1 cellular context compared by ENCODE assay signal in the genomic region with DNA sequence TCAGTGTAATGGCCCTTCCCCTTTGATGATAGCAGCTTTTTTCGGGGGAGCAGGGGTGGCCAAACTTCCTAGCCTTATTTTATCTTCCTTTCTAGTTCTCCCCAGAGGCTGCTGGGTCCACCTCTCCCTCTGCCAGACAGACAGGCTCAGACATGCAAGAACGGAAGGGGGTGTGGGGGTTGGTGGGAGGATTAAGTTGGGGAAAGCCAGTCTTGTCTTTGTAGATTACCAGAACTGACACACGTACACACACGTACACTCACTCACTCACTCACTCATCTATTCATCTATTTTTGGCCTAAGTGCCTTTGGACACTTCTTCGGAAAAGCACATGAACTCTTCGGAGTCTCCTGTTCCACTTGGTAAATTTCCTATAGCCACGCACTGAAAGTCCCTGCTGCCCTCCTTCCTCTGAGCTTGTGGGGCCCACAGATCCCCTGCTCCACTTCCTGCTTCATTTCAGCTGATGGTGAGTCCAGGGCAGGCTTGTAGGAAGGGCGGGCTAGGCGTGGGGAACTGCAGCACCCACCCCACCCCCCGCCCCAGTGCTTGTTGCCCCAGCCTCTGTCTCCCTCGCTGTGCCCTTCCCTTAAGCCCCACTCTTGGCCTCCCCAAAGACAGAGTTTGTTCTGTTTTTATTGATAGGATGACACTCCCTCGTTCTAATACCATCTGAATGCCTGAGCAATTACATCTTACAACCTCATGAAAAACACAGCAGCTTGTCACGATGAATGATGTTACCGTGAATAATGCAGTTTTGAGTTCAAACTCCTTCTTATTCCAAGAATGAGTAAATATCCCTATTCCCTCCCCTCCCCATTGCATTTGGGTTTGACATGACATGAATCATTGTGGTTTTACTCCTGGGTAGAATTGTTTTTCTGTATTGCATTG.
A peak's percentile ranks its signal among the peaks of the same experiment; 100 is the strongest.
TF ChIP-seq lines count a peak whose summit lies in the region.

No MANE protein-coding gene starts in this region.

TF ChIP-seq in K562, 482 proteins besides CTCF, POLR2A, EP300 and RAD21 (continued from another document and continues in another):
- no peak for TF ChIP-seq ZBTB49 (CRISPR knock-in tag; IDR thresholded peaks at IDR 0.05; ENCODE audit: borderline replicate concordance)
- TF ChIP-seq, protein P1, sequence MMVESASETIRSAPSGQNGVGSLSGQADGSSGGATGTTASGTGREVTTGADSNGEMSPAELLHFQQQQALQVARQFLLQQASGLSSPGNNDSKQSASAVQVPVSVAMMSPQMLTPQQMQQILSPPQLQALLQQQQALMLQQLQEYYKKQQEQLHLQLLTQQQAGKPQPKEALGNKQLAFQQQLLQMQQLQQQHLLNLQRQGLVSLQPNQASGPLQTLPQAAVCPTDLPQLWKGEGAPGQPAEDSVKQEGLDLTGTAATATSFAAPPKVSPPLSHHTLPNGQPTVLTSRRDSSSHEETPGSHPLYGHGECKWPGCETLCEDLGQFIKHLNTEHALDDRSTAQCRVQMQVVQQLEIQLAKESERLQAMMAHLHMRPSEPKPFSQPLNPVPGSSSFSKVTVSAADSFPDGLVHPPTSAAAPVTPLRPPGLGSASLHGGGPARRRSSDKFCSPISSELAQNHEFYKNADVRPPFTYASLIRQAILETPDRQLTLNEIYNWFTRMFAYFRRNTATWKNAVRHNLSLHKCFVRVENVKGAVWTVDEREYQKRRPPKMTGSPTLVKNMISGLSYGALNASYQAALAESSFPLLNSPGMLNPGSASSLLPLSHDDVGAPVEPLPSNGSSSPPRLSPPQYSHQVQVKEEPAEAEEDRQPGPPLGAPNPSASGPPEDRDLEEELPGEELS (CRISPR knock-in tag; IDR thresholded peaks at IDR 0.05; ENCODE audit: borderline replicate concordance), result no peak
- TF ChIP-seq PYGO2 (tag; IDR thresholded peaks at IDR 0.05), result 0 out of 2 replicates have a peak, but pooled peaks have one; percentile 12
- TF ChIP-seq, protein P2, sequence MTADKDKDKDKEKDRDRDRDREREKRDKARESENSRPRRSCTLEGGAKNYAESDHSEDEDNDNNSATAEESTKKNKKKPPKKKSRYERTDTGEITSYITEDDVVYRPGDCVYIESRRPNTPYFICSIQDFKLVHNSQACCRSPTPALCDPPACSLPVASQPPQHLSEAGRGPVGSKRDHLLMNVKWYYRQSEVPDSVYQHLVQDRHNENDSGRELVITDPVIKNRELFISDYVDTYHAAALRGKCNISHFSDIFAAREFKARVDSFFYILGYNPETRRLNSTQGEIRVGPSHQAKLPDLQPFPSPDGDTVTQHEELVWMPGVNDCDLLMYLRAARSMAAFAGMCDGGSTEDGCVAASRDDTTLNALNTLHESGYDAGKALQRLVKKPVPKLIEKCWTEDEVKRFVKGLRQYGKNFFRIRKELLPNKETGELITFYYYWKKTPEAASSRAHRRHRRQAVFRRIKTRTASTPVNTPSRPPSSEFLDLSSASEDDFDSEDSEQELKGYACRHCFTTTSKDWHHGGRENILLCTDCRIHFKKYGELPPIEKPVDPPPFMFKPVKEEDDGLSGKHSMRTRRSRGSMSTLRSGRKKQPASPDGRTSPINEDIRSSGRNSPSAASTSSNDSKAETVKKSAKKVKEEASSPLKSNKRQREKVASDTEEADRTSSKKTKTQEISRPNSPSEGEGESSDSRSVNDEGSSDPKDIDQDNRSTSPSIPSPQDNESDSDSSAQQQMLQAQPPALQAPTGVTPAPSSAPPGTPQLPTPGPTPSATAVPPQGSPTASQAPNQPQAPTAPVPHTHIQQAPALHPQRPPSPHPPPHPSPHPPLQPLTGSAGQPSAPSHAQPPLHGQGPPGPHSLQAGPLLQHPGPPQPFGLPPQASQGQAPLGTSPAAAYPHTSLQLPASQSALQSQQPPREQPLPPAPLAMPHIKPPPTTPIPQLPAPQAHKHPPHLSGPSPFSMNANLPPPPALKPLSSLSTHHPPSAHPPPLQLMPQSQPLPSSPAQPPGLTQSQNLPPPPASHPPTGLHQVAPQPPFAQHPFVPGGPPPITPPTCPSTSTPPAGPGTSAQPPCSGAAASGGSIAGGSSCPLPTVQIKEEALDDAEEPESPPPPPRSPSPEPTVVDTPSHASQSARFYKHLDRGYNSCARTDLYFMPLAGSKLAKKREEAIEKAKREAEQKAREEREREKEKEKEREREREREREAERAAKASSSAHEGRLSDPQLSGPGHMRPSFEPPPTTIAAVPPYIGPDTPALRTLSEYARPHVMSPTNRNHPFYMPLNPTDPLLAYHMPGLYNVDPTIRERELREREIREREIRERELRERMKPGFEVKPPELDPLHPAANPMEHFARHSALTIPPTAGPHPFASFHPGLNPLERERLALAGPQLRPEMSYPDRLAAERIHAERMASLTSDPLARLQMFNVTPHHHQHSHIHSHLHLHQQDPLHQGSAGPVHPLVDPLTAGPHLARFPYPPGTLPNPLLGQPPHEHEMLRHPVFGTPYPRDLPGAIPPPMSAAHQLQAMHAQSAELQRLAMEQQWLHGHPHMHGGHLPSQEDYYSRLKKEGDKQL (CRISPR knock-in tag; IDR thresholded peaks at IDR 0.05; ENCODE audit: borderline replicate concordance), result no peak
- no peak for TF ChIP-seq ZNF384 (IDR thresholded peaks at IDR 0.05; ENCODE audit: low read depth, low read length)
- TF ChIP-seq EP400 (IDR thresholded peaks at IDR 0.05), result 0 out of 2 replicates have a peak, but pooled peaks have one; percentile 57
- TF ChIP-seq PPARD (CRISPR knock-in tag; IDR thresholded peaks at IDR 0.05), result no peak
- no peak for TF ChIP-seq ZFPM2 (CRISPR knock-in tag; IDR thresholded peaks at IDR 0.05)
- peak; percentile 59 for TF ChIP-seq ZNF766 (CRISPR knock-in tag; conservative IDR thresholded peaks at IDR 0.05)
- peak; percentile 71; the same call in 1 of the 2 replicates for TF ChIP-seq BACH1 (tag; IDR thresholded peaks at IDR 0.05)
- peak; percentile 90; the same call in 1 of the 2 replicates for TF ChIP-seq MEF2A (IDR thresholded peaks at IDR 0.05; ENCODE audit: control insufficient read depth, low read depth, low read length)
- TF ChIP-seq PKNOX1 (IDR thresholded peaks at IDR 0.05), result peak; percentile 90
- TF ChIP-seq, protein P3, sequence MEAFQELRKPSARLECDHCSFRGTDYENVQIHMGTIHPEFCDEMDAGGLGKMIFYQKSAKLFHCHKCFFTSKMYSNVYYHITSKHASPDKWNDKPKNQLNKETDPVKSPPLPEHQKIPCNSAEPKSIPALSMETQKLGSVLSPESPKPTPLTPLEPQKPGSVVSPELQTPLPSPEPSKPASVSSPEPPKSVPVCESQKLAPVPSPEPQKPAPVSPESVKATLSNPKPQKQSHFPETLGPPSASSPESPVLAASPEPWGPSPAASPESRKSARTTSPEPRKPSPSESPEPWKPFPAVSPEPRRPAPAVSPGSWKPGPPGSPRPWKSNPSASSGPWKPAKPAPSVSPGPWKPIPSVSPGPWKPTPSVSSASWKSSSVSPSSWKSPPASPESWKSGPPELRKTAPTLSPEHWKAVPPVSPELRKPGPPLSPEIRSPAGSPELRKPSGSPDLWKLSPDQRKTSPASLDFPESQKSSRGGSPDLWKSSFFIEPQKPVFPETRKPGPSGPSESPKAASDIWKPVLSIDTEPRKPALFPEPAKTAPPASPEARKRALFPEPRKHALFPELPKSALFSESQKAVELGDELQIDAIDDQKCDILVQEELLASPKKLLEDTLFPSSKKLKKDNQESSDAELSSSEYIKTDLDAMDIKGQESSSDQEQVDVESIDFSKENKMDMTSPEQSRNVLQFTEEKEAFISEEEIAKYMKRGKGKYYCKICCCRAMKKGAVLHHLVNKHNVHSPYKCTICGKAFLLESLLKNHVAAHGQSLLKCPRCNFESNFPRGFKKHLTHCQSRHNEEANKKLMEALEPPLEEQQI (IDR thresholded peaks at IDR 0.05), result no peak
- 0 out of 2 replicates have a peak, but pooled peaks have one; percentile 25 for TF ChIP-seq NBN (IDR thresholded peaks at IDR 0.05; ENCODE audit: low read depth)
- peak in 1 of 2 experiments; percentile 19; a peak in 1 of 4 replicates for TF ChIP-seq TRIM24 (IDR thresholded peaks at IDR 0.05)
- peak; percentile 45; the same call in 1 of the 2 replicates for TF ChIP-seq DPF2 (IDR thresholded peaks at IDR 0.05)
- no peak for TF ChIP-seq HES1 (IDR thresholded peaks at IDR 0.05; ENCODE audit: low read depth)
- 0 out of 2 replicates have a peak, but pooled peaks have one; percentile 26 for TF ChIP-seq GATAD2B (IDR thresholded peaks at IDR 0.05; ENCODE audit: borderline replicate concordance)
- TF ChIP-seq KLF10 (CRISPR knock-in tag; IDR thresholded peaks at IDR 0.05), result no peak
- peak; percentile 33; the same call in 1 of the 2 replicates for TF ChIP-seq TEAD4 (IDR thresholded peaks at IDR 0.05; ENCODE audit: low read length)
- TF ChIP-seq TEAD4 (CRISPR knock-in tag; IDR thresholded peaks at IDR 0.05; ENCODE audit: borderline replicate concordance), result peak; percentile 76; the same call in 1 of the 2 replicates
- TF ChIP-seq, protein P4, sequence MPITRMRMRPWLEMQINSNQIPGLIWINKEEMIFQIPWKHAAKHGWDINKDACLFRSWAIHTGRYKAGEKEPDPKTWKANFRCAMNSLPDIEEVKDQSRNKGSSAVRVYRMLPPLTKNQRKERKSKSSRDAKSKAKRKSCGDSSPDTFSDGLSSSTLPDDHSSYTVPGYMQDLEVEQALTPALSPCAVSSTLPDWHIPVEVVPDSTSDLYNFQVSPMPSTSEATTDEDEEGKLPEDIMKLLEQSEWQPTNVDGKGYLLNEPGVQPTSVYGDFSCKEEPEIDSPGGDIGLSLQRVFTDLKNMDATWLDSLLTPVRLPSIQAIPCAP (CRISPR knock-in tag; IDR thresholded peaks at IDR 0.05; ENCODE audit: borderline replicate concordance), result no peak
- peak; percentile 29 for TF ChIP-seq HDAC3 (IDR thresholded peaks at IDR 0.05; ENCODE audit: borderline replicate concordance, partially characterized antibody)
- peak; percentile 86 for TF ChIP-seq NCOR1 (IDR thresholded peaks at IDR 0.05)
- TF ChIP-seq SNIP1 (IDR thresholded peaks at IDR 0.05; ENCODE audit: low read depth), result peak; percentile 78
- TF ChIP-seq MAFK (IDR thresholded peaks at IDR 0.05; ENCODE audit: low read length), result peak; percentile 1; the same call in 1 of the 2 replicates
- TF ChIP-seq TEAD2 (tag; IDR thresholded peaks at IDR 0.05), result no peak
- no peak for TF ChIP-seq PATZ1 (CRISPR knock-in tag; IDR thresholded peaks at IDR 0.05; ENCODE audit: borderline replicate concordance)
- no peak for TF ChIP-seq CCNT2 (IDR thresholded peaks at IDR 0.05; ENCODE audit: borderline replicate concordance, extremely low read depth, insufficient read length, low read depth, low read length)
- TF ChIP-seq PHB (CRISPR knock-in tag; IDR thresholded peaks at IDR 0.05), result no peak
- peak; percentile 46 for TF ChIP-seq CHD1 (IDR thresholded peaks at IDR 0.05; ENCODE audit: low read length)
- TF ChIP-seq NFRKB (IDR thresholded peaks at IDR 0.05; ENCODE audit: low read depth), result peak; percentile 85; the same call in 1 of the 2 replicates
- no peak for TF ChIP-seq HMGXB4 (CRISPR knock-in tag; IDR thresholded peaks at IDR 0.05)
